8 cellular contexts compared by ENCODE assay signal in the genomic region with DNA sequence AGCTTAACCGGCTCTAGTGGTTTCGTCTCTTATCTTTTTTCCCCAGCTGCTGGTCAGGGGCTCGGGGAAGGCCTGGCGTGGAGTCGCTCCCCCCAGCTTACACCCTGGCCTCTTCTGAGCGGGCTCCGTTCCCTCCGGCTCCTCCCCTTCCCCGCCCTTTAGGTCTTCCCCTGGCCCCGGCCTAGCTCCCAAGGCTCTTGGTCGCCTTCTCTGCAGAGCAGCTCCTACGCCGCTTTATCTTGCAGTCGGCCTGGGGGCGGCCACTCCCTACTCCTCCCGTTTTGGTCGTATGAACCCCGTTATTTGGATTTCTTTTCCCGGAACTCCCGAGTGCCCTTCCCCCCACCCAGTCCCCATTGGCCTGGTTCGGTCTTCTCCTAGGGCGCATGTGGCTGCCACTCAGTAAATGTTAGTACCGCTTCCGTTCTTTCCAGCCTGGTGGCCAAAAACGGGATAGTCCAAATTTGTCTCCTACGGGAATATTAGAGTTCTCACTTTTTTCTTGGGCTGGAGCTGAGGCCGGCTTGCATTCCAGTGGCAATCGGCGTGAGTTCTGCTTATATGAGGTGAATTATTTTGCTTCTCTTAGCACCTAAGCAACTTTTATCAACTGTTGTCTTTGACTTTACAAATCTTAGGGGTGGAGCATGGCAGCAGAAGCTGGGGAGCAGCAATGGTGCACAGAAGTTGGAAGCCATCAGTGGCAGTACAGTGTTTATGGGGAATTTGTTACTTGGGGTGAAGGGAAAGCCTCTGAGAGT. TPM values are rescaled to one million over a fixed set of nuclear protein-coding genes. Genes with fewer than 3 reads are reported as not detected.
A peak's percentile ranks its signal among the peaks of the same experiment; 100 is the strongest.
DNase-seq lines count a peak whose midpoint lies in the region; ATAC-seq lines count a peak whose summit lies in the region.

No MANE protein-coding gene starts in this region.

- intact Hi-C loops in Right ventricle myocardium inferior (cut with DNase I) (loop anchor here (1.0 to 10.0 kb wide), 3 partner anchors 60 to 160 kb away; a partner anchor contains a TSS), posterior vena cava (cut with DNase I) (no loop called here)

- H3K27ac Mint-ChIP-seq in activated naive CD4-positive, alpha-beta T cell treated with anti-CD3 and anti-CD28 coated beads, Interleukin-2, amount 50 U/mL, for 72 hours = peak overlapping the region; percentile 98 to 99

- no peaks in the 10 kb centered on the region for H3K4me1 ChIP-seq in ES-I3 (ENCODE audit: insufficient read depth, low read length)

- H3K36me3 ChIP-seq in ES-I3 (ENCODE audit: insufficient read depth, low read length) = peaks cover 4% of the 10 kb centered on the region; the same call in 1 of the 2 replicates

- H3K36me3 Mint-ChIP-seq in activated naive CD4-positive, alpha-beta T cell treated with anti-CD3 and anti-CD28 coated beads, Interleukin-2, amount 50 U/mL, for 72 hours = peaks cover 29% of the 10 kb centered on the region in 2 donors

- H3K9me3 ChIP-seq in ES-I3 (ENCODE audit: control insufficient read depth, insufficient read depth, low read length) = no peaks in the 10 kb centered on the region

- DNase-seq in HS-27A (ENCODE audit: low read depth) = peak; percentile 90
- DNase-seq in NCI-H748 treated with DMSO at 0.1 percent for 48 hours (lab: John Stamatoyannopoulos, UW) = peak; percentile 21
- no peak for DNase-seq in activated naive CD4-positive, alpha-beta T cell treated with anti-CD3 and anti-CD28 coated beads, Interleukin-2, amount 50 U/mL, for 72 hours (ENCODE audit: low spot score in 2 of 2)
- peak; percentile 90 for DNase-seq in Right ventricle myocardium inferior (ENCODE audit: missing footprints)
- peak; percentile 94 for DNase-seq in posterior vena cava (ENCODE audit: low spot score)
- DNase-seq in cerebellar nuclear complex (lab: John Stamatoyannopoulos, UW) = no peak

- ATAC-seq in GM21526 (IDR thresholded peaks at IDR 0.05; ENCODE audit: low FRiP score, unreplicated experiment) = peak; percentile 43
- peak; percentile 69 to 73 for ATAC-seq in activated naive CD4-positive, alpha-beta T cell treated with anti-CD3 and anti-CD28 coated beads, Interleukin-2, amount 50 U/mL, for 72 hours
- peak; percentile 79 for ATAC-seq in Right ventricle myocardium inferior

- H3K9me3 Mint-ChIP-seq in activated naive CD4-positive, alpha-beta T cell treated with anti-CD3 and anti-CD28 coated beads, Interleukin-2, amount 50 U/mL, for 72 hours = no peaks in the 10 kb centered on the region

- peak overlapping the region; percentile 98 for H3K9ac ChIP-seq in ES-I3 (ENCODE audit: low read depth, low read length)

RNA-seq across cellular contexts. Expression of a gene that starts 0.5 kb away (rescaled TPM):
- total RNA-seq in activated naive CD4-positive, alpha-beta T cell treated with anti-CD3 and anti-CD28 coated beads, Interleukin-2, amount 50 U/mL, for 72 hours = 100 to 1,000 TPM in 1 of 2 donors, 10 to 100 TPM in 1; 96.2 to 153 TPM
- total RNA-seq in Right ventricle myocardium inferior = 60.1 TPM
- 10 to 100 TPM; 76.6 to 79.1 TPM for total RNA-seq in posterior vena cava

Comparison
In these comparisons a context has a peak if more than half of its experiments do, and no peak if none do; other contexts are left out.
1. DNase-seq: peak in HS-27A (single experiment), NCI-H748 treated with DMSO at 0.1 percent for 48 hours (single experiment), Right ventricle myocardium inferior (single experiment) and posterior vena cava (single experiment); none in activated naive CD4-positive, alpha-beta T cell treated with anti-CD3 and anti-CD28 coated beads, Interleukin-2, amount 50 U/mL, for 72 hours (0 of 2) and cerebellar nuclear complex (0 of 2).
2. Peak in every context shown above with its lines, with median percentiles within 50 percentile points of each other: ATAC-seq.